In the genomic region with DNA sequence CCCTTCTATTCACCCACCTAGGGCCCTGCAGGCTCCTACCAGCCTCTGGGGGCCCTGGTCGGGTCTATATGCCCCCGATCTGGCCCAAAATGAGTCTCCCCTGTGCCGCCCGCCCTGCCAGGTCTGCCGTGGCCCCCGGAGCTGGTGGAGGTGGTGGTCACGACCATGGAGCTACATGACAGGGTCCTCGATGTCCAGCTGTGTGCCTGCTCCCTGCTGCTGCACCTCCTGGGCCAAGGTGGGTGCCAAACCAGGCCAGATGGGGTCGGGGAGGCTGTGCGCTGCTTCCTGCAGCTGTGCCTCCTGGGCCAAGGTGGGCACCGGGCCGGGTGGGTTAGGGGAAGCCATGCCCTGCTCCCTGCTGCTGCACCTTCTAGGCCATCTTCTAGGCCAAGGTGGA, we compare ENCODE assay signal across 23 cellular contexts.
"Had no signal": no experiment of that assay in that cellular context is flagged by ENCODE, and none has a peak within 500 bp of the region (broad histone marks: within the 10 kb centered on the region; RNA-seq: fewer than 3 reads in every experiment).

No MANE protein-coding gene starts in this region.

- H3K4me3 ChIP-seq: dorsolateral prefrontal cortex, hepatocyte, neural progenitor cell, ovary, psoas muscle, skin epidermis, suprapubic skin, transverse colon, uterus had no signal

- H3K9me3 ChIP-seq: ovary, psoas muscle, suprapubic skin, transverse colon, uterus had no signal

- H3K36me3 ChIP-seq: neural progenitor cell, ovary, transverse colon, uterus had no signal

- H3K9ac ChIP-seq: neural progenitor cell had no signal

- ATAC-seq: activated T-cell treated with anti-CD3 and anti-CD28 coated beads, Interleukin-2, amount 50 U/mL, for 72 hours; foreskin keratinocyte; left cardiac atrium; naive thymus-derived CD4-positive, alpha-beta T cell; psoas muscle; right cardiac atrium had no signal

- DNase-seq: activated CD4-positive, alpha-beta T cell treated with anti-CD3 and anti-CD28 coated beads, Interleukin-2, amount 50 U/mL, for 4 hours; activated effector memory CD4-positive, alpha-beta T cell treated with anti-CD3 and anti-CD28 coated beads, Interleukin-2, amount 50 U/mL, for 16 hours; activated naive CD4-positive, alpha-beta T cell treated with anti-CD3 and anti-CD28 coated beads, Interleukin-2, amount 50 U/mL, for 16 hours; activated T-cell treated with anti-CD3 and anti-CD28 coated beads, Interleukin-2, amount 50 U/mL, for 72 hours; aorta; brain microvascular endothelial cell; central memory CD4-positive, alpha-beta T cell; endodermal cell; foreskin keratinocyte; left cardiac atrium; mesendoderm; naive thymus-derived CD4-positive, alpha-beta T cell; ovary; psoas muscle; right cardiac atrium; transverse colon; uterus; WERI-Rb-1 had no signal

- H3K4me1 ChIP-seq: foreskin keratinocyte, neural progenitor cell, suprapubic skin, transverse colon, uterus had no signal

- H3K27me3 ChIP-seq: brain microvascular endothelial cell, dorsolateral prefrontal cortex, hepatocyte, neural progenitor cell, ovary, uterus had no signal
